In genomic region chr11:130449246-130449990, GRCh38 we compare ENCODE assay signal across 8 cellular contexts. TPM values are rescaled to one million over a fixed set of nuclear protein-coding genes. Genes with fewer than 3 reads are reported as not detected.
DNase-seq lines count a peak whose midpoint lies in the region; ATAC-seq and TF ChIP-seq lines count a peak whose summit lies in the region.

No MANE protein-coding gene starts in this region.

- TF ChIP-seq CTCF in C4-2B (conservative IDR thresholded peaks at IDR 0.05): no peak
- TF ChIP-seq CTCF in RWPE2 (IDR thresholded peaks at IDR 0.05; ENCODE audit: poor library complexity, severe bottlenecking): no peak
- no peak for TF ChIP-seq CTCF in foreskin fibroblast (IDR thresholded peaks at IDR 0.05; ENCODE audit: low read depth, low read length)
- no peak for TF ChIP-seq CTCF in parathyroid adenoma (IDR thresholded peaks at IDR 0.05)
- no peak for TF ChIP-seq CTCF in omental fat pad (IDR thresholded peaks at IDR 0.05)

- DNase-seq in RWPE2 (ENCODE audit: low spot score): no peak
- peak in 1 of 2 donors; percentile 50 for DNase-seq in foreskin fibroblast
- no peak for DNase-seq in NK-92 (lab: John Stamatoyannopoulos, UW; ENCODE audit: unreplicated experiment)
- no peak for DNase-seq in NCI-H2081 treated with DMSO at 0.1 percent for 48 hours (lab: John Stamatoyannopoulos, UW)
- DNase-seq in NCI-H1092 treated with DMSO at 0.1 percent for 48 hours (lab: John Stamatoyannopoulos, UW): no peak
- DNase-seq in omental fat pad (ENCODE audit: low spot score): no peak

- 0 out of 3 replicates have a peak, but pooled peaks have one; percentile 8 for ATAC-seq in RWPE2 (ENCODE audit: low read depth)
- no peak for ATAC-seq in omental fat pad (ENCODE audit: low FRiP score)

- no peaks in the 10 kb centered on the region for H3K4me1 ChIP-seq in RWPE2 (ENCODE audit: insufficient read depth, poor library complexity, severe bottlenecking)
- H3K4me1 ChIP-seq in parathyroid adenoma: no peaks in the 10 kb centered on the region

- H3K9ac ChIP-seq in parathyroid adenoma: no peak overlapping the region

- H3K36me3 ChIP-seq in RWPE2 (ENCODE audit: low read depth) (no peaks in the 10 kb centered on the region), parathyroid adenoma (ENCODE audit: control insufficient read depth, insufficient read depth, low read length) (no peaks in the 10 kb centered on the region)

- peak overlapping the region; percentile 68 for H2AFZ ChIP-seq in parathyroid adenoma

- peak overlapping the region; percentile 36 for H3K27ac ChIP-seq in C4-2B
- H3K27ac ChIP-seq in RWPE2 (ENCODE audit: poor library complexity, severe bottlenecking): no peak overlapping the region
- H3K27ac ChIP-seq in parathyroid adenoma: no peak overlapping the region

- H3K27me3 ChIP-seq in RWPE2 (ENCODE audit: insufficient read depth, poor library complexity, severe bottlenecking) (peaks cover 4% of the 10 kb centered on the region), parathyroid adenoma (ENCODE audit: control insufficient read depth, insufficient read depth, low read length) (no peaks in the 10 kb centered on the region)

- peak overlapping the region; percentile 68 for H3K4me2 ChIP-seq in parathyroid adenoma (ENCODE audit: low read length)

- H3K4me3 ChIP-seq in RWPE2 (ENCODE audit: severe bottlenecking): peak overlapping the region; percentile 37
- peak overlapping the region; percentile 62 to 96 for H3K4me3 ChIP-seq in foreskin fibroblast (ENCODE audit: low read depth in 1 of 2, low read length in 2 of 2)
- H3K4me3 ChIP-seq in parathyroid adenoma (ENCODE audit: low read depth, low read length): peak overlapping the region; percentile 47

- no peaks in the 10 kb centered on the region for H3K79me2 ChIP-seq in parathyroid adenoma

- no peaks in the 10 kb centered on the region for H3K9me3 ChIP-seq in RWPE2 (ENCODE audit: severe bottlenecking)
- no peaks in the 10 kb centered on the region for H3K9me3 ChIP-seq in parathyroid adenoma (ENCODE audit: control insufficient read depth, low read length)

RNA-seq across cellular contexts. Expression of gene ADAMTS15, which starts 1.0 kb away (rescaled TPM):
- 10 to 100 TPM; 26.3 to 49.6 (median 34.5) TPM for total RNA-seq in omental fat pad

RNA-seq across cellular contexts. Expression of gene ADAMTS8, which starts 21.0 kb away (rescaled TPM):
- 1 to 10 TPM in 1 of 4 donors, under 1 TPM in 3; 0.13 to 1.2 (median 0.22) TPM for total RNA-seq in omental fat pad
